ENCODE assay signal across 32 cellular contexts in the genomic region with DNA sequence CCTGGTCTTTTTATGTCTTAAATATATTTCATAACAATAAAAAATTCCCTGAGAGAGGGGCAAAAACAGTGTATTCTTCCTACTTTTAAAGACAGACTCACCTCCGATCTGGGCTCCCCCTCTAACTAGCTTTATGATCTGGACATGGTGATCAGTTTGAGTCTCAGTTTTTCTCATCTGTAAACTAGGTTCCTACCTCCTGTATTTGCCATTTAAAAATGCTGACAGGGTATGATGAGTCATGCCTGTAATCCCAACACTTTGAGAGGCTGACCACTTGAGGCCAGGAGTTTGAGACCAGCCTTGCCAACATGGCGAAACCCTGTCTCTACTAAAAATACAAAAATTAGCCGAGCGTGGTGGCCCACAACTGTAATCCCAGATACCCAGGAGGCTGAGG.
"Had no signal": no experiment of that assay in that cellular context is flagged by ENCODE, and none has a peak within 500 bp of the region (broad histone marks: within the 10 kb centered on the region; RNA-seq: fewer than 3 reads in every experiment).

No MANE protein-coding gene starts in this region.

- DNase-seq: activated B cell treated with CpG ODN at 0.5 μM for 24 hours; activated CD4-positive, alpha-beta memory T cell treated with anti-CD3 and anti-CD28 coated beads for 36 hours; activated CD4-positive, alpha-beta T cell treated with anti-CD3 and anti-CD28 coated beads for 4 hours; activated CD4-positive, alpha-beta T cell treated with anti-CD3 and anti-CD28 coated beads, Interleukin-2, amount 50 U/mL, for 1 hour; activated CD4-positive, CD25-positive, alpha-beta regulatory T cell treated with anti-CD3 and anti-CD28 coated beads, Interleukin-2, amount 50 U/mL, for 72 hours; activated CD8-positive, alpha-beta memory T cell treated with anti-CD3 and anti-CD28 coated beads, Interleukin-2, amount 50 U/mL, for 4 hours; activated effector memory CD4-positive, alpha-beta T cell treated with Interleukin-2 at 50 U/mL for 16 hours; activated naive CD4-positive, alpha-beta T cell treated with anti-CD3 and anti-CD28 coated beads, Interleukin-2, amount 10 ng/mL, durations not matched to agents 7 days and 5 days; activated naive CD8-positive, alpha-beta T cell treated with anti-CD3 and anti-CD28 coated beads, Interleukin-2, amount 50 U/mL, for 24 hours; activated T-cell treated with anti-CD3 and anti-CD28 coated beads, Interleukin-2, amount 50 U/mL, for 48 hours; anterior cingulate cortex; caudate nucleus; cerebellar nuclear complex; NCI-H1092 treated with DMSO at 0.1 percent for 48 hours; NCI-H1417; NCI-H146; NCI-H187; NCI-H2029 treated with DMSO at 0.1 percent for 48 hours; NCI-H2107; NCI-H2171; NCI-H510A; NCI-H526; NCI-H748 treated with DMSO at 0.1 percent for 48 hours; NK-92 treated with Interleukin-12 subunit alpha and Interleukin-12 subunit beta, amount 100 ng/mL, for 24 hours; SHP77; SK-N-SH had no signal

- H3K9ac ChIP-seq: SK-N-SH had no signal

- H3K4me2 ChIP-seq: SK-N-SH had no signal

- H3K4me3 Mint-ChIP-seq: activated B cell treated with CpG ODN at 0.5 μM for 24 hours; activated CD4-positive, alpha-beta memory T cell treated with anti-CD3 and anti-CD28 coated beads for 36 hours; activated naive CD4-positive, alpha-beta T cell treated with anti-CD3 and anti-CD28 coated beads, Interleukin-2, amount 10 ng/mL, durations not matched to agents 7 days and 5 days; activated naive CD8-positive, alpha-beta T cell; activated naive CD8-positive, alpha-beta T cell treated with anti-CD3 and anti-CD28 coated beads, Interleukin-2, amount 50 U/mL, for 24 hours; brain; T-helper 1 cell treated with Interleukin-12 subunit alpha and Interleukin-12 subunit beta and Interleukin-4 antibody, amounts not matched to agents 30 μg/mL and 1 μg/mL, for 36 hours; T-helper 2 cell treated with Interferon-gamma antibody and Interleukin-4, amounts not matched to agents 5 μg/mL and 100 μg/mL, for 36 hours had no signal

- H3K27ac ChIP-seq: SJSA1 had no signal

- H3K9me3 Mint-ChIP-seq: activated naive CD4-positive, alpha-beta T cell treated with anti-CD3 and anti-CD28 coated beads, Interleukin-2, amount 10 ng/mL, durations not matched to agents 7 days and 5 days; T-helper 1 cell treated with Interleukin-12 subunit alpha and Interleukin-12 subunit beta and Interleukin-4 antibody, amounts not matched to agents 30 μg/mL and 1 μg/mL, for 36 hours; T-helper 2 cell treated with Interferon-gamma antibody and Interleukin-4, amounts not matched to agents 5 μg/mL and 100 μg/mL, for 36 hours had no signal

- H3K4me3 ChIP-seq: SJSA1 had no signal

- H3K9me3 ChIP-seq: SJSA1, SK-N-SH had no signal

- H3K27ac Mint-ChIP-seq: activated B cell treated with CpG ODN at 0.5 μM for 24 hours; activated CD4-positive, alpha-beta memory T cell treated with anti-CD3 and anti-CD28 coated beads for 36 hours; activated naive CD4-positive, alpha-beta T cell treated with anti-CD3 and anti-CD28 coated beads, Interleukin-2, amount 10 ng/mL, durations not matched to agents 7 days and 5 days; activated naive CD8-positive, alpha-beta T cell; activated naive CD8-positive, alpha-beta T cell treated with anti-CD3 and anti-CD28 coated beads, Interleukin-2, amount 50 U/mL, for 24 hours; brain; T-helper 1 cell treated with Interleukin-12 subunit alpha and Interleukin-12 subunit beta and Interleukin-4 antibody, amounts not matched to agents 30 μg/mL and 1 μg/mL, for 36 hours; T-helper 2 cell treated with Interferon-gamma antibody and Interleukin-4, amounts not matched to agents 5 μg/mL and 100 μg/mL, for 36 hours had no signal

- H3K36me3 ChIP-seq: SJSA1 had no signal

- ATAC-seq: activated naive CD8-positive, alpha-beta T cell treated with anti-CD3 and anti-CD28 coated beads, Interleukin-2, amount 50 U/mL, for 24 hours had no signal

- H3K36me3 Mint-ChIP-seq: activated naive CD4-positive, alpha-beta T cell treated with anti-CD3 and anti-CD28 coated beads, Interleukin-2, amount 10 ng/mL, durations not matched to agents 7 days and 5 days; activated naive CD8-positive, alpha-beta T cell; brain had no signal

- H3K27me3 ChIP-seq: SJSA1 had no signal

- H3K4me1 ChIP-seq: SJSA1 had no signal

- FAIRE-seq: bronchial epithelial cell had no signal
